In the genomic region with DNA sequence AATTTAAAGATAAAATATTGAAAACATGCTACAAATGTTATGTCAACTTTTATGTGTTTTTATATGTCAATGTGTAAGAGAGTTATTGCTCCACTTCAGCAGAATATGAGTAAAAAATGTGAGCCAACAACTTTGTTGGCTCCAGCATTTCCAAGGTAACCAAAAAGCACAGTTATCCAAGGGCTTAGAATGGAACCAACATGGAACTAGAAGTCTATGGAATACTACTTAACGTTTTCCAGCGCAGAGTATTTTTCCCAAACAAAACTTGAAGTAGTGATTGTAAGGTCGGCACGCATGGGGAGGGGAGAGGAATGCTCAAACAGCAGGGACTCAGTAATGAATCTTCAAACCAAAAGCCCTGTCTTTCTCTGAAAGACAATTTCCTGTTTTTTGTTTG, we compare ENCODE assay signal across 21 cellular contexts. TPM values are rescaled to one million over a fixed set of nuclear protein-coding genes. Genes with fewer than 3 reads are reported as not detected.
A peak's percentile ranks its signal among the peaks of the same experiment; 100 is the strongest.
DNase-seq lines count a peak whose midpoint lies in the region; ATAC-seq and TF ChIP-seq lines count a peak whose summit lies in the region.
"Had no signal": no experiment of that assay in that cellular context is flagged by ENCODE, and none has a peak within 500 bp of the region (broad histone marks: within the 10 kb centered on the region; RNA-seq: fewer than 3 reads in every experiment).

No MANE protein-coding gene starts in this region.

- H3K27ac Mint-ChIP-seq in endothelial cell (ENCODE audit: unreplicated experiment) = peak overlapping the region; percentile 76
- H3K27ac Mint-ChIP-seq in stimulated activated naive B cell treated with anti-CD40 and anti-IgM and Interleukin-4, amounts not matched to agents 10 μg/mL and 1 μg/mL and 100 μg/mL, for 72 hours = no peak overlapping the region
- H3K27ac Mint-ChIP-seq: activated CD8-positive, alpha-beta memory T cell treated with anti-CD3 and anti-CD28 coated beads, Interleukin-2, amount 10 ng/mL, durations not matched to agents 7 days and 5 days; activated T-helper 17 cell treated with anti-CD3 and anti-CD28 coated beads, Interleukin-2, amount 50 U/mL, for 72 hours had no signal

- H3K9me3 Mint-ChIP-seq in endothelial cell (ENCODE audit: unreplicated experiment) = no peaks in the 10 kb centered on the region
- H3K9me3 Mint-ChIP-seq in stimulated activated naive B cell treated with anti-CD40 and anti-IgM and Interleukin-4, amounts not matched to agents 10 μg/mL and 1 μg/mL and 100 μg/mL, for 72 hours = no peaks in the 10 kb centered on the region
- H3K9me3 Mint-ChIP-seq: activated T-helper 17 cell treated with anti-CD3 and anti-CD28 coated beads, Interleukin-2, amount 50 U/mL, for 72 hours had no signal

- H3K4me1 ChIP-seq in SJSA1 (replicated peaks) = peaks cover 49% of the 10 kb centered on the region
- peaks cover 40% of the 10 kb centered on the region for H3K4me1 ChIP-seq in osteoblast (ENCODE audit: insufficient read depth, low read length)
- H3K4me1 ChIP-seq: BLaER1 had no signal

- DNase-seq in GM04504 (ENCODE audit: low read depth) (peak; percentile 44), SJSA1 (ENCODE audit: low read depth in 1 of 2, low spot score in 2 of 2) (no peak), endothelial cell (ENCODE audit: low spot score) (no peak), osteoblast (ENCODE audit: insufficient read length, low spot score, missing footprints) (no peak)
- no peak for DNase-seq in activated CD4-positive, CD25-positive, alpha-beta regulatory T cell treated with anti-CD3 and anti-CD28 coated beads, Interleukin-2, amount 50 U/mL, for 72 hours
- DNase-seq in stimulated activated naive B cell treated with anti-CD40 and anti-IgM and Interleukin-4, amounts not matched to agents 10 μg/mL and 1 μg/mL and 100 μg/mL, for 72 hours = no peak
- DNase-seq: activated CD4-positive, alpha-beta T cell treated with anti-CD3 and anti-CD28 coated beads for 1 hour; activated CD8-positive, alpha-beta memory T cell treated with anti-CD3 and anti-CD28 coated beads, Interleukin-2, amount 10 ng/mL, durations not matched to agents 7 days and 5 days; amygdala; Calu3; NCI-H1105; NCI-H2171; NCI-H69; OCI-M1 had no signal

- no peak overlapping the region for H2AFZ ChIP-seq in osteoblast (ENCODE audit: low read length)

- ATAC-seq in GM21515 (IDR thresholded peaks at IDR 0.05; ENCODE audit: unreplicated experiment) = no peak
- ATAC-seq in stimulated activated naive B cell treated with anti-CD40 and anti-IgM and Interleukin-4, amounts not matched to agents 10 μg/mL and 1 μg/mL and 100 μg/mL, for 72 hours (replicated peaks) = no peak
- ATAC-seq in GM21381 (IDR thresholded peaks at IDR 0.05; ENCODE audit: unreplicated experiment) = no peak
- ATAC-seq: activated CD8-positive, alpha-beta memory T cell treated with anti-CD3 and anti-CD28 coated beads, Interleukin-2, amount 10 ng/mL, durations not matched to agents 7 days and 5 days; GM12878; sciatic nerve had no signal

- H3K27ac ChIP-seq in SJSA1 (peak overlapping the region; percentile 90), osteoblast (ENCODE audit: low read depth, low read length) (peak overlapping the region; percentile 96)
- H3K27ac ChIP-seq: BLaER1, KMS-11 had no signal

- no peaks in the 10 kb centered on the region for H3K27me3 Mint-ChIP-seq in endothelial cell (ENCODE audit: unreplicated experiment)
- H3K27me3 Mint-ChIP-seq in stimulated activated naive B cell treated with anti-CD40 and anti-IgM and Interleukin-4, amounts not matched to agents 10 μg/mL and 1 μg/mL and 100 μg/mL, for 72 hours = no peaks in the 10 kb centered on the region
- H3K27me3 Mint-ChIP-seq: activated CD8-positive, alpha-beta memory T cell treated with anti-CD3 and anti-CD28 coated beads, Interleukin-2, amount 10 ng/mL, durations not matched to agents 7 days and 5 days; activated T-helper 17 cell treated with anti-CD3 and anti-CD28 coated beads, Interleukin-2, amount 50 U/mL, for 72 hours had no signal

- peak overlapping the region; percentile 25 for H3K4me2 ChIP-seq in osteoblast (ENCODE audit: insufficient read depth, low read length)
- H3K4me2 ChIP-seq: BLaER1, KMS-11 had no signal

- H3K4me3 Mint-ChIP-seq in endothelial cell (ENCODE audit: unreplicated experiment) = no peak overlapping the region
- no peak overlapping the region for H3K4me3 Mint-ChIP-seq in stimulated activated naive B cell treated with anti-CD40 and anti-IgM and Interleukin-4, amounts not matched to agents 10 μg/mL and 1 μg/mL and 100 μg/mL, for 72 hours
- H3K4me3 Mint-ChIP-seq: activated CD8-positive, alpha-beta memory T cell treated with anti-CD3 and anti-CD28 coated beads, Interleukin-2, amount 10 ng/mL, durations not matched to agents 7 days and 5 days; activated T-helper 17 cell treated with anti-CD3 and anti-CD28 coated beads, Interleukin-2, amount 50 U/mL, for 72 hours had no signal

- H4K20me1 ChIP-seq in osteoblast (ENCODE audit: insufficient read depth, low read length) = no peaks in the 10 kb centered on the region
- H4K20me1 ChIP-seq: BLaER1 had no signal

- H3K79me2 ChIP-seq in osteoblast (ENCODE audit: insufficient read depth, low read length) = no peaks in the 10 kb centered on the region

- H3K9me3 ChIP-seq in SJSA1 (replicated peaks) (no peaks in the 10 kb centered on the region), osteoblast (ENCODE audit: low read depth, low read length) (no peaks in the 10 kb centered on the region)

- H3K4me3 ChIP-seq in SJSA1 (no peak overlapping the region), osteoblast (ENCODE audit: insufficient read depth, low read length) (no peak overlapping the region)
- H3K4me3 ChIP-seq: BLaER1, GM12878 had no signal

- H3K27me3 ChIP-seq in SJSA1 (replicated peaks) (no peaks in the 10 kb centered on the region), osteoblast (ENCODE audit: insufficient read depth, low read length) (no peaks in the 10 kb centered on the region)
- H3K27me3 ChIP-seq: BLaER1 had no signal

- no peaks in the 10 kb centered on the region for H3K4me1 Mint-ChIP-seq in endothelial cell (ENCODE audit: unreplicated experiment)
- peaks cover 0 to 6% of the 10 kb centered on the region in 2 donors for H3K4me1 Mint-ChIP-seq in stimulated activated naive B cell treated with anti-CD40 and anti-IgM and Interleukin-4, amounts not matched to agents 10 μg/mL and 1 μg/mL and 100 μg/mL, for 72 hours

- TF ChIP-seq CTCF in endothelial cell (IDR thresholded peaks at IDR 0.05; ENCODE audit: unreplicated experiment) (no peak), osteoblast (IDR thresholded peaks at IDR 0.05; ENCODE audit: extremely low read depth, low read depth, low read length) (no peak)

- H3K36me3 Mint-ChIP-seq in endothelial cell (ENCODE audit: low read depth, unreplicated experiment) = peaks cover 35% of the 10 kb centered on the region
- H3K36me3 Mint-ChIP-seq in stimulated activated naive B cell treated with anti-CD40 and anti-IgM and Interleukin-4, amounts not matched to agents 10 μg/mL and 1 μg/mL and 100 μg/mL, for 72 hours = peaks cover 28 to 52% of the 10 kb centered on the region in 2 donors

- H3K36me3 ChIP-seq in SJSA1 (peaks cover 21% of the 10 kb centered on the region), osteoblast (ENCODE audit: insufficient read depth, low read length) (peaks cover 23% of the 10 kb centered on the region)

RNA-seq across cellular contexts. Expression of a gene that starts 45.1 kb away (rescaled TPM):
- 57.9 and 64.3 TPM in 2 replicates for total RNA-seq in SJSA1 (2014; rRNA removed; shearing (Covaris generic))
- total RNA-seq in endothelial cell (ENCODE audit: unreplicated experiment) (82.0 TPM), osteoblast (1.8 TPM in 2 replicates)

Comparison
In these comparisons a context has a peak if more than half of its experiments do, and no peak if none do; other contexts are left out.
1. RNA of a gene that starts 45.1 kb away (total RNA-seq): 82.0 TPM in endothelial cell (single experiment) and 57.9 to 64.3 TPM in SJSA1; 1.8 TPM in osteoblast; every median in the first group is over 10 times any median in the second.